ENCODE assay signal across 8 cellular contexts in the genomic region with DNA sequence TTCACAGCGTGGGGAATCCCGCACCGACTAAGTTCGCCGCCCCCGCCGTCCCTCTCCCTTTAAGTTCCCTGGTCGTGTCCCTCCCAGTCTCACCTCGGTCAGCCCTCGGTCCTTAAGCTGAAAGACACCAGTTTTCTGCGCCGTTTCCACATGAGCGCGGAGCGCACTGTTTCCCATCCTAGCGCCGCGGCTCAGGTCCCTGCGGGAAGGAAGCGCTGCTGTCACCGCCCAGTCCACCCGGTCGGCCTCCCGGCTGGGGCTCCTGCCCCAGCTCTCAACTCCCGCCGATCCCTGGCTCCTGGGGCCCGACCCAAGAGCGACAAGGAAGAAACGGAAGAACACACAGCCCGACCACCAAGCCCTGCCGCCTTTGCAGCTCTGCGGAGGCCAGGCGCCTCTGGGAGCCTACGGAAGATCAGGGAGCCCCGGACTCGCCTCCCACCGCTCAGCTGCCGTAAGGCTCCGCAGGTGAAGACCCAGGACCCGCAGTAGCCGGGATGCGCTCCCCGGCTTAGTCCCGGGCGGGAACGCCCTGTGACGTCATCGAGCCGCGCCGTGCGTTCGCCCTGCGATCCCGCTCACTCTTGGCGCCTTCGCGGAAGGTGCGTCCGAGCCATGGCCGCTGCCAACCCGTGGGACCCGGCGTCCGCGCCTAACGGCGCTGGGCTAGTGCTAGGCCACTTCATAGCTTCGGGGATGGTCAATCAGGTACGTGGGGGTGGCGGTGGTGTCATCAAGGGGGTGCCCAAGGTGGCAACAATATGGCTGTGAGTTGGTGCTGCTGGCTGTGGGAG. TPM values are rescaled to one million over a fixed set of nuclear protein-coding genes. Genes with fewer than 3 reads are reported as not detected.
DNase-seq lines count a peak whose midpoint lies in the region; ATAC-seq and TF ChIP-seq lines count a peak whose summit lies in the region.

A gene (plus strand): TSS at position 581 of the 794 bp plus-strand sequence. CDS start 35 bp downstream, at position 616.
A gene (minus strand): TSS at position 536 of the 794 bp plus-strand sequence. CDS start 359 bp downstream, at position 177.

- H4K20me1 ChIP-seq in OCI-LY7 (ENCODE audit: insufficient read depth, low read length) = 0 out of 2 replicates have a peak, but pooled peaks cover 10% of the 10 kb centered on the region

- TF ChIP-seq CTCF in OCI-LY7 (conservative IDR thresholded peaks at IDR 0.05; ENCODE audit: low read length) (no peak), epithelial cell of proximal tubule (conservative IDR thresholded peaks at IDR 0.05; ENCODE audit: low read depth, low read length) (no peak)

- intact Hi-C loops in OCI-LY7 (cut with micrococcal nuclease; ENCODE audit: unreplicated experiment) = loop anchor here (2.0 to 10.0 kb wide), 2 partner anchors 58 to 106 kb away; a partner anchor contains a TSS

- CTCF ChIA-PET in OCI-LY7 (lab: Charles Lee; ENCODE audit: unreplicated experiment) = interaction anchor here (0.6 kb wide), 2 partner anchors 58 to 85 kb away, joined by 3 to 7 read pairs; a partner anchor contains a TSS

- H3K4me3 ChIP-seq in OCI-LY7 (ENCODE audit: low read depth, low read length, poor library complexity, severe bottlenecking) (peak within 1 kb of the TSS; percentile 98), epithelial cell of proximal tubule (ENCODE audit: low read depth, low read length) (peak within 1 kb of the TSS; percentile 97)

- H3K4me2 ChIP-seq in OCI-LY7 (ENCODE audit: low read length) = peak within 1 kb of the TSS; percentile 83

- H3K79me2 ChIP-seq in OCI-LY7 (ENCODE audit: insufficient read depth, low read depth, low read length) = peaks cover 60% of the 10 kb centered on the region

- H3K9me3 ChIP-seq in OCI-LY7 (ENCODE audit: low read length) = no peaks in the 10 kb centered on the region

- DNase-seq in COR-L47 (lab: John Stamatoyannopoulos, UW) (peak; percentile 75), HUDEP-2 (lab: John Stamatoyannopoulos, UW; ENCODE audit: unreplicated experiment in 76 of 76) (peak in 74 of 76 experiments; percentile 12 to 85 (median 70)), OCI-LY7 (ENCODE audit: low spot score) (peak; percentile 90), activated T-cell treated with anti-CD3 and anti-CD28 coated beads for 4 hours (peak; percentile 84), epithelial cell of proximal tubule (ENCODE audit: low read depth) (peak; percentile 10), mucosa of gallbladder (ENCODE audit: low spot score) (peak; percentile 91)
- DNase-seq in stimulated activated CD8-positive, alpha-beta memory T cell treated with anti-CD3 and anti-CD28 coated beads, Interleukin-4, amount 100 ng/mL, for 24 hours (ENCODE audit: low read depth) = peak; percentile 82

- H3K4me1 ChIP-seq in OCI-LY7 (ENCODE audit: insufficient read depth, low read length, poor library complexity, severe bottlenecking) = peaks cover 45% of the 10 kb centered on the region

- BruUV-seq in OCI-LY7 (replicated peaks; lab: Mats Ljungman, UMichigan) = no TSS peak

- peaks cover 59% of the 10 kb centered on the region for H3K36me3 ChIP-seq in OCI-LY7 (ENCODE audit: insufficient read depth, low read length)

- H2AFZ ChIP-seq in OCI-LY7 (ENCODE audit: low read length) = peak within 1 kb of the TSS; percentile 89

- peak; percentile 78 for ATAC-seq in GM21367 (IDR thresholded peaks at IDR 0.05; ENCODE audit: unreplicated experiment)

- POLR2A ChIA-PET in OCI-LY7 (lab: Charles Lee) = interaction anchor here (0.6 to 3.4 kb wide), 10 partner anchors 10 to 1777 kb away, joined by 3 to 15 read pairs (median 3); a partner anchor contains a TSS

- peak within 1 kb of the TSS; percentile 71 for H3K27ac ChIP-seq in OCI-LY7 (ENCODE audit: low read depth, low read length, poor library complexity, severe bottlenecking)

- no peaks in the 10 kb centered on the region for H3K9me2 ChIP-seq in OCI-LY7 (ENCODE audit: insufficient read depth, low read length)

RNA-seq across cellular contexts. Expression of the first gene that starts in this region (rescaled TPM):
- total RNA-seq in OCI-LY7 (2014; rRNA removed; shearing (Covaris generic)) = 44.9 and 50.4 TPM in 2 replicates
- total RNA-seq in OCI-LY7 (2022) (40.3 and 43.7 TPM in 2 replicates), epithelial cell of proximal tubule (54.0 and 77.5 TPM in 2 replicates), mucosa of gallbladder (12.5 TPM)

RNA-seq across cellular contexts. Expression of the second gene that starts in this region (rescaled TPM):
- 17.9 and 18.5 TPM in 2 replicates for total RNA-seq in OCI-LY7 (2014; rRNA removed; shearing (Covaris generic))
- total RNA-seq in OCI-LY7 (2022) = 21.1 and 29.0 TPM in 2 replicates
- 14.7 and 20.3 TPM in 2 replicates for total RNA-seq in epithelial cell of proximal tubule
- total RNA-seq in mucosa of gallbladder = 22.5 TPM

Comparison
In these comparisons a context has a peak if more than half of its experiments do, and no peak if none do; other contexts are left out.
1. Peak in every context shown above with its lines: DNase-seq, ATAC-seq, H3K4me3 ChIP-seq and H3K27ac ChIP-seq.
2. DNase-seq: peak in every context shown above with its lines; median percentile 91 in mucosa of gallbladder; 90 in OCI-LY7; 84 in activated T-cell treated with anti-CD3 and anti-CD28 coated beads for 4 hours; 82 in stimulated activated CD8-positive, alpha-beta memory T cell treated with anti-CD3 and anti-CD28 coated beads, Interleukin-4, amount 100 ng/mL, for 24 hours; 75 in COR-L47; 70 in HUDEP-2; 10 in epithelial cell of proximal tubule.